11 cellular contexts compared by ENCODE assay signal in genomic region chr3:132167870-132168269, GRCh38.
"Had no signal": no experiment of that assay in that cellular context is flagged by ENCODE, and none has a peak within 500 bp of the region (broad histone marks: within the 10 kb centered on the region; RNA-seq: fewer than 3 reads in every experiment).

No MANE protein-coding gene starts in this region.

- H3K4me2 ChIP-seq: GM23338 had no signal

- DNase-seq: GM23248, GOT3, H7, H9, HCEC 1CT, HFFc6 had no signal

- H3K9me3 ChIP-seq: HAP-1 had no signal

- H3K27ac ChIP-seq: GM23248 had no signal

- H3K4me3 ChIP-seq: GM23248, GM23338, HAP-1 had no signal

- H2AFZ ChIP-seq: GM23248, GM23338 had no signal

- FAIRE-seq: H1, H54 had no signal

- H3K9ac ChIP-seq: GM23248 had no signal

- H3K4me1 ChIP-seq: HAP-1 had no signal

- ATAC-seq: GM23338, HCT116 had no signal

- H3K36me3 ChIP-seq: HAP-1 had no signal
